ENCODE assay signal across 9 cellular contexts in the genomic region with DNA sequence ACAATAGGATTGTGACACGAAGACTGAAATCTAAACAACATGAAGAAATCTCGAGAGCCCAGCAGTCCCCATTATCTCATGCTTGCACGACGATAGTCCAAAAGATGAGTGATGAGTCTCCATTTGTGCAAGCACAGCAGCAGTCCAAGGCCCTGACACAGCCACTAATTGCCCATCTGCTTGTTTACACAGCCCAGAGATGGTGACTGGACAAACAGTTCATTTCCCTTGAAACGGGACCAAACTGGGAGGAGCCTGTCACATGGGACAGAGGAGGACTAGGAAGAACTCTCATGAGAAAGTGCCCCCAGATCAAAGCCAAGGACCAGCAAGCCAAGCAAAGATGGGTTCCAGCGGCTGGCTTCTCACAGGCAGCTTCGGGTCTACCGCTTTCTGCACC.
DNase-seq lines count a peak whose midpoint lies in the region; ATAC-seq and TF ChIP-seq lines count a peak whose summit lies in the region.
"Had no signal": no experiment of that assay in that cellular context is flagged by ENCODE, and none has a peak within 500 bp of the region (broad histone marks: within the 10 kb centered on the region; RNA-seq: fewer than 3 reads in every experiment).

No MANE protein-coding gene starts in this region.

- 52 to 53% methylated on average over 8 of the region's 8 CpGs for WGBS in tibial nerve, 2 donors

- DNase-seq in GM04504 (ENCODE audit: low read depth), result peak; percentile 96
- DNase-seq in Panc1 (ENCODE audit: low read depth, low spot score), result peak; percentile 47
- DNase-seq in fibroblast of the aortic adventitia (ENCODE audit: low read depth), result peak; percentile 64
- DNase-seq in putamen (ENCODE audit: low spot score), result peak; percentile 89
- DNase-seq in HUDEP-2 (lab: John Stamatoyannopoulos, UW; ENCODE audit: unreplicated experiment in 76 of 76), result no peak
- DNase-seq in kidney glomerular epithelial cell (lab: John Stamatoyannopoulos, UW), result no peak
- DNase-seq in tibial nerve (ENCODE audit: low spot score in 2 of 2), result no peak
- DNase-seq: trophoblast cell had no signal

- no TSS peak for BruUV-seq in Panc1 (replicated peaks; lab: Mats Ljungman, UMichigan)

- H3K9me3 ChIP-seq in Panc1 (ENCODE audit: control insufficient read depth, insufficient read depth, low read depth, low read length), result no peaks in the 10 kb centered on the region
- H3K9me3 ChIP-seq in tibial nerve, result no peaks in the 10 kb centered on the region

- in situ Hi-C loops in Panc1 (cut with HindIII; ENCODE audit: low pct_unique_long_range_greater_than_20kb, low sequenced_read_pairs), result no loop called here

- TF ChIP-seq POLR2A in tibial nerve (IDR thresholded peaks at IDR 0.05), result no peak

- CTCF ChIA-PET in Panc1 (lab: Charles Lee), result no interaction called here

- no peak for TF ChIP-seq CTCF in Panc1 (IDR thresholded peaks at IDR 0.05)
- no peak for TF ChIP-seq CTCF in fibroblast of the aortic adventitia (IDR thresholded peaks at IDR 0.05; ENCODE audit: insufficient read depth, low read length)
- TF ChIP-seq CTCF in tibial nerve (IDR thresholded peaks at IDR 0.05), result no peak

- H3K27me3 ChIP-seq in Panc1 (ENCODE audit: control insufficient read depth, insufficient read depth, low read length), result no peaks in the 10 kb centered on the region; the same call in 1 of the 2 replicates
- H3K27me3 ChIP-seq in tibial nerve, result peaks cover 0 to 4% of the 10 kb centered on the region in 2 donors

- POLR2A ChIA-PET in Panc1 (lab: Charles Lee), result no interaction called here

- TF ChIP-seq EP300 in tibial nerve (IDR thresholded peaks at IDR 0.05), result no peak

- no peak overlapping the region for H3K4me3 ChIP-seq in Panc1 (ENCODE audit: low read depth in 2 of 2, low read length in 2 of 2)
- no peak overlapping the region for H3K4me3 ChIP-seq in fibroblast of the aortic adventitia (ENCODE audit: low read depth, low read length)
- no peak overlapping the region for H3K4me3 ChIP-seq in tibial nerve

- H3K27ac ChIP-seq in Panc1 (ENCODE audit: low read length) (no peak overlapping the region), tibial nerve (no peak overlapping the region)

- H3K4me1 ChIP-seq in Panc1 (ENCODE audit: control insufficient read depth, insufficient read depth, low read length) (no peaks in the 10 kb centered on the region), tibial nerve (no peaks in the 10 kb centered on the region)

- ATAC-seq in Panc1 (peak; percentile 71; the same call in 1 of the 2 replicates), HG02763 (IDR thresholded peaks at IDR 0.05; ENCODE audit: unreplicated experiment) (no peak)

- H3K36me3 ChIP-seq in Panc1 (ENCODE audit: control insufficient read depth, insufficient read depth, low read length) (no peaks in the 10 kb centered on the region), tibial nerve (no peaks in the 10 kb centered on the region)

- intact Hi-C loops in Panc1 (cut with micrococcal nuclease; ENCODE audit: unreplicated experiment), result no loop called here

Comparison
In these comparisons a context has a peak if more than half of its experiments do, and no peak if none do; other contexts are left out.
1. DNase-seq: peak in GM04504 (single experiment), Panc1 (single experiment), fibroblast of the aortic adventitia (single experiment) and putamen (single experiment); none in HUDEP-2 (0 of 76), kidney glomerular epithelial cell (single experiment) and tibial nerve (0 of 2).